9 cellular contexts compared by ENCODE assay signal in genomic region chr15:74696398-74696729, GRCh38. TPM values are rescaled to one million over a fixed set of nuclear protein-coding genes. Genes with fewer than 3 reads are reported as not detected.
A peak's percentile ranks its signal among the peaks of the same experiment; 100 is the strongest.
DNase-seq lines count a peak whose midpoint lies in the region; ATAC-seq, FAIRE-seq and TF ChIP-seq lines count a peak whose summit lies in the region.
"Had no signal": no experiment of that assay in that cellular context is flagged by ENCODE, and none has a peak within 500 bp of the region (broad histone marks: within the 10 kb centered on the region; RNA-seq: fewer than 3 reads in every experiment).

No MANE protein-coding gene starts in this region.

- H3K79me2 ChIP-seq in DND-41 (ENCODE audit: insufficient read depth, low read length) = peaks cover 50% of the 10 kb centered on the region
- H3K79me2 ChIP-seq in endothelial cell of umbilical vein (ENCODE audit: control insufficient read depth, insufficient read depth, low read length) = peaks cover 34% of the 10 kb centered on the region

- H4K20me1 ChIP-seq in DND-41 (ENCODE audit: insufficient read depth, low read length) (no peaks in the 10 kb centered on the region), endothelial cell of umbilical vein (replicated peaks; ENCODE audit: control insufficient read depth, extremely low read depth, insufficient read depth, low read length) (no peaks in the 10 kb centered on the region)

- peak overlapping the region; percentile 93 for H3K4me2 ChIP-seq in DND-41 (ENCODE audit: insufficient read depth, low read length)
- peak overlapping the region; percentile 94 for H3K4me2 ChIP-seq in endothelial cell of umbilical vein (ENCODE audit: insufficient read depth, low read length)

- no peak for TF ChIP-seq POLR2A in endothelial cell of umbilical vein (IDR thresholded peaks at IDR 0.05; ENCODE audit: low read depth, low read length)

- BruUV-seq in endothelial cell of umbilical vein (replicated peaks; lab: Mats Ljungman, UMichigan) = TSS peak; percentile 92

- H3K9ac ChIP-seq in DND-41 (ENCODE audit: low read depth, low read length) = peak overlapping the region; percentile 82
- H3K9ac ChIP-seq in NT2/D1 (ENCODE audit: insufficient read length, low read depth) = peak overlapping the region; percentile 98
- peak overlapping the region; percentile 90 for H3K9ac ChIP-seq in endothelial cell of umbilical vein (replicated peaks; ENCODE audit: extremely low read depth, insufficient read depth, low read length)

- dilution Hi-C loops in endothelial cell of umbilical vein (cut with MboI; ENCODE audit: extremely low pct_ligation_motif_present, low sequenced_read_pairs) = no loop called here

- H3K27me3 ChIP-seq in DND-41 (ENCODE audit: insufficient read depth, low read length, poor library complexity) (no peaks in the 10 kb centered on the region), NT2/D1 (ENCODE audit: insufficient read depth, insufficient read length) (peaks cover 32% of the 10 kb centered on the region), endothelial cell of umbilical vein (ENCODE audit: control insufficient read depth in 2 of 2, insufficient read depth in 2 of 2, low read length in 2 of 2) (no peaks in the 10 kb centered on the region), pancreas (no peaks in the 10 kb centered on the region)

- H2AFZ ChIP-seq in DND-41 (ENCODE audit: low read depth, low read length) = peak overlapping the region; percentile 92
- H2AFZ ChIP-seq in endothelial cell of umbilical vein (ENCODE audit: low read depth, low read length) = peak overlapping the region; percentile 93

- ATAC-seq in DND-41 (ENCODE audit: insufficient read depth, low read depth) (peak; percentile 31; the same call in 2 of the 3 replicates), pancreas (no peak), HG02798 (IDR thresholded peaks at IDR 0.05; ENCODE audit: poor library complexity, unreplicated experiment) (no peak), HG03139 (IDR thresholded peaks at IDR 0.05; ENCODE audit: unreplicated experiment) (no peak)

- no peaks in the 10 kb centered on the region for H3K36me3 ChIP-seq in DND-41 (ENCODE audit: insufficient read depth, low read length)
- peaks cover 21% of the 10 kb centered on the region for H3K36me3 ChIP-seq in NT2/D1 (ENCODE audit: insufficient read depth, insufficient read length, low read length)
- no peaks in the 10 kb centered on the region for H3K36me3 ChIP-seq in endothelial cell of umbilical vein (ENCODE audit: control insufficient read depth in 2 of 2, extremely low read depth in 1 of 2, insufficient read depth in 2 of 2, low read length in 2 of 2)
- no peaks in the 10 kb centered on the region for H3K36me3 ChIP-seq in pancreas

- intact Hi-C loops in endothelial cell of umbilical vein (cut with micrococcal nuclease) = loop anchor here (2.0 kb wide), 3 partner anchors 20 to 72 kb away; no protein-coding TSS in a partner anchor
- intact Hi-C loops in pancreas (cut with DNase I) = no loop called here

- H3K27ac ChIP-seq in DND-41 (ENCODE audit: low read length) (peak overlapping the region; percentile 82), endothelial cell of umbilical vein (ENCODE audit: insufficient read depth, low read depth, low read length) (peak overlapping the region; percentile 77), pancreas (no peak overlapping the region)

- FAIRE-seq in endothelial cell of umbilical vein (lab: Jason Lieb, UNC) = no peak
- FAIRE-seq in pancreas (lab: Jason Lieb, UNC) = no peak

- DNase-seq in DND-41 (no peak), NT2/D1 (ENCODE audit: low read depth, low spot score) (no peak), endothelial cell of umbilical vein (ENCODE audit: low read depth, low spot score) (no peak), pancreas (no peak), GM10266 (ENCODE audit: extremely low spot score) (no peak), HT-29 (ENCODE audit: low spot score) (no peak)

- no peaks in the 10 kb centered on the region for H3K9me1 ChIP-seq in endothelial cell of umbilical vein (replicated peaks; ENCODE audit: control insufficient read depth, extremely low read depth, insufficient read depth, low read length)

- 2 to 3% methylated on average over 10 of the region's 10 CpGs for WGBS in pancreas, 2 donors

- H3K4me3 ChIP-seq in DND-41 (ENCODE audit: low read depth in 1 of 2, low read length in 2 of 2) = peak overlapping the region; percentile 67 to 81; a peak in 3 of 4 replicates
- H3K4me3 ChIP-seq in NT2/D1 (ENCODE audit: insufficient read length, low read depth) = peak overlapping the region; percentile 95
- peak overlapping the region; percentile 69 to 80 (median 76) for H3K4me3 ChIP-seq in endothelial cell of umbilical vein (replicated peaks in 1 of 3; ENCODE audit: insufficient read depth in 1 of 3, low read depth in 1 of 3, low read length in 3 of 3)
- peak overlapping the region; percentile 65 to 86 (median 74) for H3K4me3 ChIP-seq in pancreas

- CTCF ChIA-PET in endothelial cell of umbilical vein (lab: Charles Lee) = interaction anchor here (1.1 to 1.5 kb wide), 3 partner anchors 45 to 73 kb away, joined by 3 to 4 read pairs (median 4); no protein-coding TSS in a partner anchor

- H3K9me3 ChIP-seq in DND-41 (ENCODE audit: insufficient read depth, low read length, severe bottlenecking) = no peaks in the 10 kb centered on the region
- H3K9me3 ChIP-seq in NT2/D1 (ENCODE audit: insufficient read depth, low read length) = no peaks in the 10 kb centered on the region
- no peaks in the 10 kb centered on the region for H3K9me3 ChIP-seq in endothelial cell of umbilical vein (replicated peaks; ENCODE audit: control insufficient read depth, insufficient read depth, low read length)
- no peaks in the 10 kb centered on the region for H3K9me3 ChIP-seq in pancreas

- TF ChIP-seq CTCF in DND-41 (IDR thresholded peaks at IDR 0.05; ENCODE audit: borderline replicate concordance, extremely low read depth, low read length, poor library complexity, severe bottlenecking) = no peak
- no peak for TF ChIP-seq CTCF in endothelial cell of umbilical vein (IDR thresholded peaks at IDR 0.05; ENCODE audit: extremely low read depth in 1 of 2, insufficient read depth in 1 of 2, low read depth in 1 of 2, low read length in 2 of 2)
- TF ChIP-seq CTCF in pancreas (IDR thresholded peaks at IDR 0.05) = no peak
- TF ChIP-seq CTCF in GM10266 (IDR thresholded peaks at IDR 0.05; ENCODE audit: control insufficient read depth, insufficient read depth, low read depth, missing control alignments) = no peak

- H3K4me1 ChIP-seq in DND-41 (ENCODE audit: insufficient read depth, low read length) (peaks cover 36% of the 10 kb centered on the region), NT2/D1 (ENCODE audit: insufficient read depth, insufficient read length) (no peaks in the 10 kb centered on the region), endothelial cell of umbilical vein (ENCODE audit: control insufficient read depth, extremely low read depth, insufficient read depth, low read length) (peaks cover 15% of the 10 kb centered on the region), pancreas (peaks cover 0 to 13% (median 3%) of the 10 kb centered on the region in 3 donors)

- POLR2A ChIA-PET in endothelial cell of umbilical vein (lab: Charles Lee) = no interaction called here

TF ChIP-seq in endothelial cell of umbilical vein, 7 proteins besides CTCF, POLR2A, EP300 and RAD21 (continues in another document):
- TF ChIP-seq MYC (IDR thresholded peaks at IDR 0.05; ENCODE audit: low read depth, low read length) (no peak), FOS (IDR thresholded peaks at IDR 0.05; ENCODE audit: borderline replicate concordance, insufficient read depth, low read length) (no peak), MAX (IDR thresholded peaks at IDR 0.05; ENCODE audit: insufficient read depth, insufficient read length) (no peak), POLR2AphosphoS5 (IDR thresholded peaks at IDR 0.05; ENCODE audit: insufficient read depth, low read depth, low read length) (no peak), EZH2 (IDR thresholded peaks at IDR 0.05; ENCODE audit: borderline replicate concordance, low read depth, low read length, severe bottlenecking) (no peak)

RNA-seq across cellular contexts. Expression of gene EDC3, which starts 0.5 kb away (rescaled TPM):
- total RNA-seq in endothelial cell of umbilical vein = 52.7 and 56.5 TPM in 2 replicates
- polyA plus RNA-seq in endothelial cell of umbilical vein = 55.9 and 61.1 TPM in 2 replicates
- polyA plus RNA-seq in endothelial cell of umbilical vein (2011; cell fraction: cytosol; rRNA removed) = 39.7 and 40.6 TPM in 2 replicates
- 83.4 and 98.0 TPM in 2 replicates for polyA plus RNA-seq in endothelial cell of umbilical vein (2011; cell fraction: nucleus; rRNA removed)
- polyA plus RNA-seq in endothelial cell of umbilical vein (2012) = 30.9 and 33.4 TPM in 2 replicates
- polyA minus RNA-seq in endothelial cell of umbilical vein = 126 and 146 TPM in 2 replicates
- 41.5 TPM for polyA minus RNA-seq in endothelial cell of umbilical vein (2011; cell fraction: cytosol; rRNA and poly(A)+ RNA removed)
- polyA minus RNA-seq in endothelial cell of umbilical vein (2011; cell fraction: nucleus; rRNA and poly(A)+ RNA removed) = 51.3 and 65.7 TPM in 2 replicates
- total RNA-seq in pancreas = 10 to 100 TPM in 4 of 6 donors, 1 to 10 TPM in 2; 7.6 to 19.5 (median 11.5) TPM
- polyA plus RNA-seq in pancreas = 10 to 100 TPM in 1 of 2 donors, 1 to 10 TPM in 1; 9.7 to 12.3 TPM
- 9.4 and 24.0 TPM in 2 replicates for total RNA-seq in HT-29 (2014; rRNA removed; shearing (Covaris generic))

RNA-seq across cellular contexts. Expression of gene CYP1A1, which starts 29.0 kb away (rescaled TPM):
- total RNA-seq in endothelial cell of umbilical vein (5.8 and 7.6 TPM in 2 replicates), pancreas (under 1 TPM in 3 of 6 donors, not detected in 3; 0.12 to 0.28 (median 0.14) TPM)
- polyA plus RNA-seq in endothelial cell of umbilical vein (12.8 and 13.1 TPM in 2 replicates), pancreas (1 to 10 TPM in 1 of 2 donors, under 1 TPM in 1; 0.19 to 1.1 TPM)
- 6.8 and 11.5 TPM in 2 replicates for polyA plus RNA-seq in endothelial cell of umbilical vein (2011; cell fraction: cytosol; rRNA removed)
- 4.7 and 8.1 TPM in 2 replicates for polyA plus RNA-seq in endothelial cell of umbilical vein (2011; cell fraction: nucleus; rRNA removed)
- 1.6 and 3.4 TPM in 2 replicates for polyA plus RNA-seq in endothelial cell of umbilical vein (2012)
- 13.4 and 14.0 TPM in 2 replicates for polyA minus RNA-seq in endothelial cell of umbilical vein
- polyA minus RNA-seq in endothelial cell of umbilical vein (2011; cell fraction: cytosol; rRNA and poly(A)+ RNA removed) = 1.5 TPM
- polyA minus RNA-seq in endothelial cell of umbilical vein (2011; cell fraction: nucleus; rRNA and poly(A)+ RNA removed) = 2.7 and 4.4 TPM in 2 replicates
- 0.10 and 2.0 TPM in 2 replicates for total RNA-seq in HT-29 (2014; rRNA removed; shearing (Covaris generic))

RNA-seq across cellular contexts. Expression of gene CYP1A2, which starts 52.3 kb away (rescaled TPM):
- total RNA-seq in endothelial cell of umbilical vein (not detected in 2 replicates), pancreas (under 1 TPM in 1 of 6 donors, not detected in 5; 0.06 TPM)
- polyA plus RNA-seq in endothelial cell of umbilical vein (not detected in 2 replicates), pancreas (not detected)
- not detected in 2 replicates for polyA plus RNA-seq in endothelial cell of umbilical vein (2011; cell fraction: cytosol; rRNA removed)
- polyA plus RNA-seq in endothelial cell of umbilical vein (2011; cell fraction: nucleus; rRNA removed) = not detected in 2 replicates
- not detected in 2 replicates for polyA plus RNA-seq in endothelial cell of umbilical vein (2012)
- polyA minus RNA-seq in endothelial cell of umbilical vein = not detected in 2 replicates
- polyA minus RNA-seq in endothelial cell of umbilical vein (2011; cell fraction: cytosol; rRNA and poly(A)+ RNA removed) = not detected
- polyA minus RNA-seq in endothelial cell of umbilical vein (2011; cell fraction: nucleus; rRNA and poly(A)+ RNA removed) = not detected in 2 replicates
- not detected in 2 replicates for total RNA-seq in HT-29 (2014; rRNA removed; shearing (Covaris generic))
- total RNA-seq: temporal lobe had no signal

Comparison
In these comparisons a context has a peak if more than half of its experiments do, and no peak if none do; other contexts are left out.
1. H3K27ac ChIP-seq: peak in DND-41 (single experiment) and endothelial cell of umbilical vein (single experiment); none in pancreas (0 of 4).
2. Peak in every context shown above with its lines, with median percentiles within 50 percentile points of each other: H3K4me3 ChIP-seq and H3K9ac ChIP-seq.